Comparison of ENCODE assay signal across 15 cellular contexts in genomic region chr19:14000691-14001365, GRCh38. TPM values are rescaled to one million over a fixed set of nuclear protein-coding genes. Genes with fewer than 3 reads are reported as not detected.
A peak's percentile ranks its signal among the peaks of the same experiment; 100 is the strongest.
DNase-seq lines count a peak whose midpoint lies in the region; ATAC-seq, FAIRE-seq and TF ChIP-seq lines count a peak whose summit lies in the region.
"Had no signal": no experiment of that assay in that cellular context is flagged by ENCODE, and none has a peak within 500 bp of the region (broad histone marks: within the 10 kb centered on the region; RNA-seq: fewer than 3 reads in every experiment).

No MANE protein-coding gene starts in this region.

- intact Hi-C loops in activated naive CD4-positive, alpha-beta T cell treated with anti-CD3 and anti-CD28 coated beads for 36 hours (cut with micrococcal nuclease) = loop anchor here (5.0 kb wide), 1 partner anchor 844 kb away; no protein-coding TSS in a partner anchor
- intact Hi-C loops in vagina (cut with DNase I) = no loop called here
- intact Hi-C loops in lower leg skin (cut with DNase I; ENCODE audit: low total_unique reads) = no loop called here

- 54 to 62% methylated on average over 13 of the region's 13 CpGs for WGBS in lower leg skin, 2 donors

- H2AFZ ChIP-seq in keratinocyte (ENCODE audit: control insufficient read depth, low read length) = peak overlapping the region; percentile 33

- peaks cover 13% of the 10 kb centered on the region for H3K36me3 Mint-ChIP-seq in activated naive CD4-positive, alpha-beta T cell treated with anti-CD3 and anti-CD28 coated beads for 36 hours (ENCODE audit: low read depth)
- H3K36me3 Mint-ChIP-seq in T-cell = peaks cover 7% of the 10 kb centered on the region
- H3K36me3 Mint-ChIP-seq in stimulated activated naive B cell treated with anti-CD40 and anti-IgM and Interleukin-4, amounts not matched to agents 10 μg/mL and 1 μg/mL and 100 μg/mL, for 72 hours = peaks cover 2 to 19% of the 10 kb centered on the region in 2 donors

- peaks cover 49% of the 10 kb centered on the region for H3K4me1 Mint-ChIP-seq in activated naive CD4-positive, alpha-beta T cell treated with anti-CD3 and anti-CD28 coated beads for 36 hours (ENCODE audit: low read depth)
- H3K4me1 Mint-ChIP-seq in T-cell = peaks cover 52 to 66% (median 56%) of the 10 kb centered on the region in 3 donors
- H3K4me1 Mint-ChIP-seq in stimulated activated naive B cell treated with anti-CD40 and anti-IgM and Interleukin-4, amounts not matched to agents 10 μg/mL and 1 μg/mL and 100 μg/mL, for 72 hours = peaks cover 33 to 49% of the 10 kb centered on the region in 2 donors

- H3K27me3 Mint-ChIP-seq in activated naive CD4-positive, alpha-beta T cell treated with anti-CD3 and anti-CD28 coated beads for 36 hours (ENCODE audit: low read depth) = no peaks in the 10 kb centered on the region
- H3K27me3 Mint-ChIP-seq in T-cell = no peaks in the 10 kb centered on the region
- no peaks in the 10 kb centered on the region for H3K27me3 Mint-ChIP-seq in stimulated activated naive B cell treated with anti-CD40 and anti-IgM and Interleukin-4, amounts not matched to agents 10 μg/mL and 1 μg/mL and 100 μg/mL, for 72 hours

- no peak overlapping the region for H3K27ac ChIP-seq in keratinocyte (ENCODE audit: control insufficient read depth, insufficient read depth, low read length)
- H3K27ac ChIP-seq in vagina = no peak overlapping the region
- no peak overlapping the region for H3K27ac ChIP-seq in foreskin keratinocyte
- H3K27ac ChIP-seq: pancreas, suprapubic skin had no signal

- ATAC-seq in T-cell (replicated peaks in 1 of 4) (no peak), foreskin keratinocyte (no peak)
- no peak for ATAC-seq in stimulated activated naive B cell treated with anti-CD40 and anti-IgM and Interleukin-4, amounts not matched to agents 10 μg/mL and 1 μg/mL and 100 μg/mL, for 72 hours (replicated peaks)
- ATAC-seq: pancreas had no signal

- POLR2A ChIA-PET in T-cell (lab: Charles Lee) = no interaction called here

- no peaks in the 10 kb centered on the region for H4K20me1 ChIP-seq in keratinocyte (ENCODE audit: control insufficient read depth, extremely low read depth, insufficient read depth, low read length)

- H3K9ac ChIP-seq in keratinocyte (ENCODE audit: control insufficient read depth, extremely low read depth, insufficient read depth, low read length) = no peak overlapping the region

- CTCF ChIA-PET in activated naive CD4-positive, alpha-beta T cell treated with anti-CD3 and anti-CD28 coated beads for 36 hours (lab: Charles Lee) = interaction anchor here (0.6 to 1.7 kb wide), 4 partner anchors 31 to 94 kb away, joined by 3 to 7 read pairs (median 4); partner anchors contain the start of gene IL27RA
- CTCF ChIA-PET in T-cell (lab: Charles Lee) = interaction anchor here in 1 of 2 donors (0.6 kb wide), 1 partner anchor 29 kb away, joined by 5 read pairs; no protein-coding TSS in a partner anchor

- H3K9me1 ChIP-seq in keratinocyte (ENCODE audit: control insufficient read depth, extremely low read depth, insufficient read depth, low read length) = no peaks in the 10 kb centered on the region

- dilution Hi-C loops in keratinocyte (cut with MboI; ENCODE audit: extremely low pct_ligation_motif_present, low sequenced_read_pairs) = no loop called here

- H3K9me3 Mint-ChIP-seq in activated naive CD4-positive, alpha-beta T cell treated with anti-CD3 and anti-CD28 coated beads for 36 hours = peaks cover 5% of the 10 kb centered on the region
- peaks cover 0 to 4% (median 0%) of the 10 kb centered on the region in 3 donors for H3K9me3 Mint-ChIP-seq in T-cell
- H3K9me3 Mint-ChIP-seq in stimulated activated naive B cell treated with anti-CD40 and anti-IgM and Interleukin-4, amounts not matched to agents 10 μg/mL and 1 μg/mL and 100 μg/mL, for 72 hours = peaks cover 3 to 4% of the 10 kb centered on the region in 2 donors

- FAIRE-seq in keratinocyte (lab: Jason Lieb, UNC) = no peak
- FAIRE-seq: endothelial cell of umbilical vein, GM18507, pancreas had no signal

- H3K4me3 ChIP-seq in keratinocyte (ENCODE audit: control insufficient read depth in 2 of 3, extremely low read depth in 1 of 3, insufficient read depth in 2 of 3, low read depth in 1 of 3, low read length in 3 of 3) (no peak overlapping the region), vagina (no peak overlapping the region), lower leg skin (ENCODE audit: low read depth, poor library complexity, severe bottlenecking) (no peak overlapping the region)
- H3K4me3 ChIP-seq: pancreas, suprapubic skin had no signal

- no peak for DNase-seq in activated naive CD4-positive, alpha-beta T cell treated with anti-CD3 and anti-CD28 coated beads for 36 hours
- no peak for DNase-seq in activated naive CD4-positive, alpha-beta T cell treated with anti-CD3 and anti-CD28 coated beads, Interleukin-2, amount 50 U/mL, for 16 hours
- DNase-seq in T-cell (no peak), keratinocyte (ENCODE audit: low read depth, low spot score) (no peak), vagina (ENCODE audit: extremely low spot score in 2 of 2) (no peak), foreskin keratinocyte (no peak), lower leg skin (ENCODE audit: low spot score in 2 of 2) (no peak)
- no peak for DNase-seq in stimulated activated naive B cell treated with anti-CD40 and anti-IgM and Interleukin-4, amounts not matched to agents 10 μg/mL and 1 μg/mL and 100 μg/mL, for 72 hours
- DNase-seq: NCI-H146 had no signal

- H3K27me3 ChIP-seq in keratinocyte (ENCODE audit: control insufficient read depth, extremely low read depth, insufficient read depth, low read length) = no peaks in the 10 kb centered on the region
- H3K27me3 ChIP-seq in vagina = no peaks in the 10 kb centered on the region
- no peaks in the 10 kb centered on the region for H3K27me3 ChIP-seq in foreskin keratinocyte
- H3K27me3 ChIP-seq: pancreas, suprapubic skin had no signal

- no peaks in the 10 kb centered on the region for H3K9me3 ChIP-seq in keratinocyte (ENCODE audit: control insufficient read depth, low read depth, low read length)
- H3K9me3 ChIP-seq in vagina = no peaks in the 10 kb centered on the region
- H3K9me3 ChIP-seq: pancreas, suprapubic skin had no signal

- TF ChIP-seq POLR2A in vagina (IDR thresholded peaks at IDR 0.05) (no peak), lower leg skin (IDR thresholded peaks at IDR 0.05) (no peak)

- peaks cover 0 to 10% of the 10 kb centered on the region in 2 experiments for H3K36me3 ChIP-seq in keratinocyte (ENCODE audit: control insufficient read depth in 2 of 2, extremely low read depth in 1 of 2, insufficient read depth in 2 of 2, low read length in 2 of 2)
- no peaks in the 10 kb centered on the region for H3K36me3 ChIP-seq in vagina
- H3K36me3 ChIP-seq: pancreas, suprapubic skin had no signal

- H3K27ac Mint-ChIP-seq in activated naive CD4-positive, alpha-beta T cell treated with anti-CD3 and anti-CD28 coated beads for 36 hours = peak overlapping the region; percentile 96
- H3K27ac Mint-ChIP-seq in T-cell = peak overlapping the region; percentile 99
- H3K27ac Mint-ChIP-seq in stimulated activated naive B cell treated with anti-CD40 and anti-IgM and Interleukin-4, amounts not matched to agents 10 μg/mL and 1 μg/mL and 100 μg/mL, for 72 hours = peak overlapping the region; percentile 77

- peak overlapping the region; percentile 18 for H3K4me2 ChIP-seq in keratinocyte (ENCODE audit: control insufficient read depth, extremely low read depth, insufficient read depth, low read depth, low read length)

- H3K79me2 ChIP-seq in keratinocyte (ENCODE audit: control insufficient read depth, insufficient read depth, low read length) = peaks cover 10% of the 10 kb centered on the region

- TF ChIP-seq CTCF in keratinocyte (optimal IDR thresholded peaks at IDR 0.05 in 1 of 3, IDR thresholded peaks at IDR 0.05 in 1 of 3, conservative IDR thresholded peaks at IDR 0.05 in 1 of 3; ENCODE audit: extremely low read depth in 1 of 3, insufficient read depth in 2 of 3, low read length in 3 of 3) (no peak), vagina (IDR thresholded peaks at IDR 0.05) (no peak), foreskin keratinocyte (conservative IDR thresholded peaks at IDR 0.05) (no peak), lower leg skin (IDR thresholded peaks at IDR 0.05) (no peak)

- H3K4me3 Mint-ChIP-seq in activated naive CD4-positive, alpha-beta T cell treated with anti-CD3 and anti-CD28 coated beads for 36 hours = peak overlapping the region; percentile 17
- peak overlapping the region in 2 of 3 donors; percentile 11 to 74 for H3K4me3 Mint-ChIP-seq in T-cell
- peak overlapping the region; percentile 19 to 34 for H3K4me3 Mint-ChIP-seq in stimulated activated naive B cell treated with anti-CD40 and anti-IgM and Interleukin-4, amounts not matched to agents 10 μg/mL and 1 μg/mL and 100 μg/mL, for 72 hours

- peaks cover 23% of the 10 kb centered on the region for H3K4me1 ChIP-seq in keratinocyte (ENCODE audit: control insufficient read depth, extremely low read depth, insufficient read depth, low read length)
- H3K4me1 ChIP-seq in vagina = peaks cover 31% of the 10 kb centered on the region
- no peaks in the 10 kb centered on the region for H3K4me1 ChIP-seq in foreskin keratinocyte

RNA-seq across cellular contexts. Expression of gene RFX1, which starts 5.3 kb away (rescaled TPM):
- total RNA-seq in activated naive CD4-positive, alpha-beta T cell treated with anti-CD3 and anti-CD28 coated beads for 36 hours = 10 to 100 TPM; 13.8 to 14.0 TPM
- 10 to 100 TPM; 18.4 to 27.1 (median 23.1) TPM for total RNA-seq in T-cell
- polyA plus RNA-seq in keratinocyte = 0.45 to 0.97 TPM (median 0.48 TPM) in 3 replicates
- polyA plus RNA-seq in keratinocyte (2011; ENCODE audit: low read depth) = 3.7 TPM
- 0.44 and 1.0 TPM in 2 replicates for polyA plus RNA-seq in keratinocyte (2011; cell fraction: cytosol; rRNA removed)
- 3.0 and 3.7 TPM in 2 replicates for polyA plus RNA-seq in keratinocyte (2011; cell fraction: nucleus; rRNA removed)
- 4.0 and 4.3 TPM in 2 replicates for polyA plus RNA-seq in keratinocyte (2012; ENCODE audit: low replicate concordance)
- polyA minus RNA-seq in keratinocyte = 0.42 to 6.6 TPM (median 0.76 TPM) in 3 replicates
- polyA minus RNA-seq in keratinocyte (2011; cell fraction: cytosol; rRNA and poly(A)+ RNA removed) = 4.2 TPM
- polyA minus RNA-seq in keratinocyte (2011; cell fraction: nucleus; rRNA and poly(A)+ RNA removed) = 3.4 and 9.2 TPM in 2 replicates
- total RNA-seq in vagina = 9.6 TPM
- 4.2 and 4.6 TPM in 2 replicates for total RNA-seq in foreskin keratinocyte
- 3.2 and 3.7 TPM in 2 replicates for polyA plus RNA-seq in foreskin keratinocyte
- total RNA-seq in lower leg skin = 1 to 10 TPM; 4.5 to 9.2 (median 6.1) TPM

RNA-seq across cellular contexts. Expression of gene RLN3, which starts 27.1 kb away (rescaled TPM):
- not detected for total RNA-seq in activated naive CD4-positive, alpha-beta T cell treated with anti-CD3 and anti-CD28 coated beads for 36 hours
- total RNA-seq in T-cell (not detected), vagina (not detected), foreskin keratinocyte (not detected in 2 replicates), lower leg skin (not detected)
- polyA plus RNA-seq in keratinocyte (not detected in 3 replicates), foreskin keratinocyte (not detected in 2 replicates)
- polyA plus RNA-seq in keratinocyte (2011; ENCODE audit: low read depth) = not detected
- not detected in 2 replicates for polyA plus RNA-seq in keratinocyte (2011; cell fraction: cytosol; rRNA removed)
- not detected in 2 replicates for polyA plus RNA-seq in keratinocyte (2011; cell fraction: nucleus; rRNA removed)
- not detected in 2 replicates for polyA plus RNA-seq in keratinocyte (2012; ENCODE audit: low replicate concordance)
- polyA minus RNA-seq in keratinocyte = not detected in 3 replicates
- not detected for polyA minus RNA-seq in keratinocyte (2011; cell fraction: cytosol; rRNA and poly(A)+ RNA removed)
- not detected in 2 replicates for polyA minus RNA-seq in keratinocyte (2011; cell fraction: nucleus; rRNA and poly(A)+ RNA removed)
- total RNA-seq: chondrocyte, endothelial cell of umbilical vein, pancreas, suprapubic skin had no signal
- polyA plus RNA-seq: AG04450, endothelial cell of umbilical vein, pancreas had no signal

RNA-seq across cellular contexts. Expression of gene IL27RA, which starts 30.7 kb away (rescaled TPM):
- 10 to 100 TPM; 59.3 to 59.4 TPM for total RNA-seq in activated naive CD4-positive, alpha-beta T cell treated with anti-CD3 and anti-CD28 coated beads for 36 hours
- total RNA-seq in T-cell (10 to 100 TPM; 44.2 to 82.4 (median 66.5) TPM), vagina (1.5 TPM), foreskin keratinocyte (7.8 and 8.3 TPM in 2 replicates), lower leg skin (1 to 10 TPM in 3 of 4 donors, under 1 TPM in 1; 0.27 to 2.7 (median 2.0) TPM)
- polyA plus RNA-seq in keratinocyte (2.2 to 3.0 TPM (median 2.8 TPM) in 3 replicates), foreskin keratinocyte (6.5 and 6.7 TPM in 2 replicates)
- polyA plus RNA-seq in keratinocyte (2011; ENCODE audit: low read depth) = 0.11 TPM
- polyA plus RNA-seq in keratinocyte (2011; cell fraction: cytosol; rRNA removed) = 1.3 and 1.7 TPM in 2 replicates
- 3.1 and 3.5 TPM in 2 replicates for polyA plus RNA-seq in keratinocyte (2011; cell fraction: nucleus; rRNA removed)
- 0.18 and 3.2 TPM in 2 replicates for polyA plus RNA-seq in keratinocyte (2012; ENCODE audit: low replicate concordance)
- 1.2 to 2.6 TPM (median 1.5 TPM) in 3 replicates for polyA minus RNA-seq in keratinocyte
- polyA minus RNA-seq in keratinocyte (2011; cell fraction: cytosol; rRNA and poly(A)+ RNA removed) = 2.5 TPM
- polyA minus RNA-seq in keratinocyte (2011; cell fraction: nucleus; rRNA and poly(A)+ RNA removed) = 1.9 and 2.2 TPM in 2 replicates

RNA-seq across cellular contexts. Expression of gene DCAF15, which starts 48.5 kb away (rescaled TPM):
- 10 to 100 TPM; 67.7 to 70.6 TPM for total RNA-seq in activated naive CD4-positive, alpha-beta T cell treated with anti-CD3 and anti-CD28 coated beads for 36 hours
- total RNA-seq in T-cell = 100 to 1,000 TPM in 3 of 5 donors, 10 to 100 TPM in 2; 67.3 to 118 (median 110) TPM
- polyA plus RNA-seq in keratinocyte = 15.1 to 22.2 TPM (median 18.7 TPM) in 3 replicates
- polyA plus RNA-seq in keratinocyte (2011; ENCODE audit: low read depth) = 7.4 TPM
- 5.6 and 12.1 TPM in 2 replicates for polyA plus RNA-seq in keratinocyte (2011; cell fraction: cytosol; rRNA removed)
- polyA plus RNA-seq in keratinocyte (2011; cell fraction: nucleus; rRNA removed) = 41.5 and 54.4 TPM in 2 replicates
- 18.5 and 20.1 TPM in 2 replicates for polyA plus RNA-seq in keratinocyte (2012; ENCODE audit: low replicate concordance)
- 18.4 to 36.6 TPM (median 22.3 TPM) in 3 replicates for polyA minus RNA-seq in keratinocyte
- 8.8 TPM for polyA minus RNA-seq in keratinocyte (2011; cell fraction: cytosol; rRNA and poly(A)+ RNA removed)
- polyA minus RNA-seq in keratinocyte (2011; cell fraction: nucleus; rRNA and poly(A)+ RNA removed) = 13.2 and 17.0 TPM in 2 replicates
- 20.6 TPM for total RNA-seq in vagina
- 32.6 and 33.9 TPM in 2 replicates for total RNA-seq in foreskin keratinocyte
- polyA plus RNA-seq in foreskin keratinocyte = 37.1 and 42.8 TPM in 2 replicates
- 10 to 100 TPM; 31.8 to 51.7 (median 43.0) TPM for total RNA-seq in lower leg skin
